ENCODE assay signal across 8 cellular contexts in genomic region chr6:24494726-24495515, GRCh38. TPM values are rescaled to one million over a fixed set of nuclear protein-coding genes. Genes with fewer than 3 reads are reported as not detected.
DNase-seq lines count a peak whose midpoint lies in the region; ATAC-seq and TF ChIP-seq lines count a peak whose summit lies in the region.

TSS of gene ALDH5A1 (plus strand) at chr6:24494969. CDS start at chr6:24494997, 28 bp downstream.

- ATAC-seq in GM18861 (IDR thresholded peaks at IDR 0.05; ENCODE audit: unreplicated experiment) (peak; percentile 57), HG03095 (IDR thresholded peaks at IDR 0.05; ENCODE audit: unreplicated experiment) (peak; percentile 63)

- peak within 1 kb of the TSS; percentile 44 for H3K4me3 ChIP-seq in AG09309 (ENCODE audit: control insufficient read depth, low read depth, low read length)

- DNase-seq in AG09309 (ENCODE audit: low read depth) (no peak), NCI-H510A (lab: John Stamatoyannopoulos, UW) (peak; percentile 64), dermis microvascular lymphatic vessel endothelial cell (ENCODE audit: low read depth in 2 of 2) (peak; percentile 22 to 64), lung microvascular endothelial cell (ENCODE audit: low read depth in 2 of 2) (peak; percentile 48 to 72)
- peak; percentile 80 to 83 for DNase-seq in activated CD4-positive, alpha-beta T cell treated with anti-CD3 and anti-CD28 coated beads, Interleukin-2, amount 50 U/mL, for 4 hours
- DNase-seq in stimulated activated CD4-positive, alpha-beta T cell treated with anti-CD3 and anti-CD28 coated beads, TNF-alpha, amount 100 ng/mL, for 48 hours (ENCODE audit: low read depth in 3 of 3), result peak; percentile 57 to 72 (median 67)

- TF ChIP-seq CTCF in AG09309 (IDR thresholded peaks at IDR 0.05; ENCODE audit: control insufficient read depth, insufficient read depth, low read depth, low read length, missing control alignments), result peak; percentile 14

RNA-seq across cellular contexts. Expression of gene ALDH5A1, which starts in this region (rescaled TPM):
- total RNA-seq in dermis microvascular lymphatic vessel endothelial cell, result 0.64 and 2.7 TPM in 2 replicates
- 0.44 and 1.4 TPM in 2 replicates for total RNA-seq in lung microvascular endothelial cell
